In the genomic region with DNA sequence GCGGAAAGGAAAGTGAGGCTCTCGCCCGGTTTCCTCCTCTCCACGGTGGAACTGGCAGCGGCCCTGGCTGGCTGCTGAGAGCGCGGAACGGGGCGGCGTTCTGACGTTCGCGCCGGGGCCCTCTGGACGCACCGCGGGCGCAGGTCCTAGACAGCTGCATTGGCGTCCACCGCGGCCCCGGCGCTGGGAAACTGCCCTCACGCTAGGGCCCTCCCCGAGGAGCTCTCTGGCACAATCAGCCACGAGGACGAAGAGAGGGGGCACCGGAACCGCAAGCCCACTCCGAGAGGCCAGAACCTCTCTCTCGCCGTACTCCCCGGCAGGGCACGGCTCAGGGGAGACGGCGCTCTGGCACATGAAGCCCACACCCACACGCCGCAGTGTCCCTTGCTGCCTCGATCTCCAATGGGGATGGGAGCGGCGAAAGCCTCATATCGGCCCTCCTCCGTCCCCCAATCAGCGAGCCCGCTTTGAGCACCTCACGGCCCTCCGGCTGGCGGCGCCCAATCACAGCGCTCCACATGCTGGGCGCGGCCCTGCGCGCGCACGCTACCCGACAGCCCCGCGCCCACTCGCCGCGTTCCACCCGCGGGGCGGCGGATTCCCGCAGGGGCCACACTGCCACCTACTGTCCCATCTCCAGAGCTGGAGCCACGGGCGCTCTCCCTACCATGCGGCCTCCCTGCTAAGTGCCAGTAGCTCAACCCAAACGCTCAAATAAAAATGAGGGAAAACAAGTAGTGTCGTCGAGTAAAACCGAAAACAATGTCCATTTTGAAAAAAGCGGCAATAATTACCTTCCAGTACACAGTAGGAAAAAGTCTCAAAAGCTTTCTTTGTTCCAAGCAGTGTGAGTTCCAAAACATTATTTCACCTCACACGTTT, we compare ENCODE assay signal across 1 cellular context.
A peak's percentile ranks its signal among the peaks of the same experiment; 100 is the strongest.
TF ChIP-seq lines count a peak whose summit lies in the region.

No MANE protein-coding gene starts in this region.

TF ChIP-seq in GM12878, 131 proteins besides CTCF, POLR2A, EP300 and RAD21 (continued from another document):
- TF ChIP-seq CHD1 (IDR thresholded peaks at IDR 0.05; ENCODE audit: low read depth, low read length) (0 out of 2 replicates have a peak, but pooled peaks have one; percentile 63), BHLHE40 (IDR thresholded peaks at IDR 0.05; ENCODE audit: borderline replicate concordance in 1 of 2, low read depth in 2 of 2, low read length in 1 of 2) (peak; percentile 64 to 85; a peak in 3 of 4 replicates), BCL11A (IDR thresholded peaks at IDR 0.05; ENCODE audit: low read depth, low read length) (no peak), ZNF217 (IDR thresholded peaks at IDR 0.05) (no peak), POLR2AphosphoS2 (IDR thresholded peaks at IDR 0.05; ENCODE audit: low read depth, low read length) (peak; percentile 94), ZNF207 (IDR thresholded peaks at IDR 0.05; ENCODE audit: borderline replicate concordance) (peak; percentile 46; the same call in 1 of the 2 replicates), KAT2A (conservative IDR thresholded peaks at IDR 0.05; ENCODE audit: control insufficient read depth, low read depth, low read length) (no peak), PML (IDR thresholded peaks at IDR 0.05; ENCODE audit: low read length) (peak; percentile 87; the same call in 1 of the 2 replicates), MEF2A (IDR thresholded peaks at IDR 0.05; ENCODE audit: insufficient read depth, low read depth, low read length) (no peak), EED (IDR thresholded peaks at IDR 0.05; ENCODE audit: low read depth) (peak; percentile 34), CREB1 (IDR thresholded peaks at IDR 0.05; ENCODE audit: low read depth) (peak; percentile 74), IKZF1 (conservative IDR thresholded peaks at IDR 0.05) (peak; percentile 85), FOXK2 (IDR thresholded peaks at IDR 0.05) (no peak), NFXL1 (IDR thresholded peaks at IDR 0.05; ENCODE audit: borderline replicate concordance) (no peak), SRF (IDR thresholded peaks at IDR 0.05; ENCODE audit: low read depth in 2 of 2, low read length in 2 of 2) (no peak), SMC3 (IDR thresholded peaks at IDR 0.05; ENCODE audit: borderline replicate concordance, low read length) (peak; percentile 61), LARP7 (IDR thresholded peaks at IDR 0.05) (peak; percentile 87), STAT1 (conservative IDR thresholded peaks at IDR 0.05) (peak; percentile 42; the same call in 1 of the 2 replicates), FOS (IDR thresholded peaks at IDR 0.05; ENCODE audit: borderline replicate concordance, extremely low read depth, insufficient read length) (no peak), POLR2AphosphoS5 (IDR thresholded peaks at IDR 0.05; ENCODE audit: low read length) (peak; percentile 97), CBFB (IDR thresholded peaks at IDR 0.05; ENCODE audit: low read depth) (peak; percentile 86), TCF7 (IDR thresholded peaks at IDR 0.05; ENCODE audit: borderline replicate concordance) (no peak), PAX8 (IDR thresholded peaks at IDR 0.05) (no peak), BACH1 (IDR thresholded peaks at IDR 0.05; ENCODE audit: borderline replicate concordance) (peak; percentile 82), SMAD5 (IDR thresholded peaks at IDR 0.05; ENCODE audit: low read depth) (peak; percentile 97)
- TF ChIP-seq, protein P1, sequence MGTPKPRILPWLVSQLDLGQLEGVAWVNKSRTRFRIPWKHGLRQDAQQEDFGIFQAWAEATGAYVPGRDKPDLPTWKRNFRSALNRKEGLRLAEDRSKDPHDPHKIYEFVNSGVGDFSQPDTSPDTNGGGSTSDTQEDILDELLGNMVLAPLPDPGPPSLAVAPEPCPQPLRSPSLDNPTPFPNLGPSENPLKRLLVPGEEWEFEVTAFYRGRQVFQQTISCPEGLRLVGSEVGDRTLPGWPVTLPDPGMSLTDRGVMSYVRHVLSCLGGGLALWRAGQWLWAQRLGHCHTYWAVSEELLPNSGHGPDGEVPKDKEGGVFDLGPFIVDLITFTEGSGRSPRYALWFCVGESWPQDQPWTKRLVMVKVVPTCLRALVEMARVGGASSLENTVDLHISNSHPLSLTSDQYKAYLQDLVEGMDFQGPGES (IDR thresholded peaks at IDR 0.05), result peak; percentile 73
- TF ChIP-seq, protein P2, sequence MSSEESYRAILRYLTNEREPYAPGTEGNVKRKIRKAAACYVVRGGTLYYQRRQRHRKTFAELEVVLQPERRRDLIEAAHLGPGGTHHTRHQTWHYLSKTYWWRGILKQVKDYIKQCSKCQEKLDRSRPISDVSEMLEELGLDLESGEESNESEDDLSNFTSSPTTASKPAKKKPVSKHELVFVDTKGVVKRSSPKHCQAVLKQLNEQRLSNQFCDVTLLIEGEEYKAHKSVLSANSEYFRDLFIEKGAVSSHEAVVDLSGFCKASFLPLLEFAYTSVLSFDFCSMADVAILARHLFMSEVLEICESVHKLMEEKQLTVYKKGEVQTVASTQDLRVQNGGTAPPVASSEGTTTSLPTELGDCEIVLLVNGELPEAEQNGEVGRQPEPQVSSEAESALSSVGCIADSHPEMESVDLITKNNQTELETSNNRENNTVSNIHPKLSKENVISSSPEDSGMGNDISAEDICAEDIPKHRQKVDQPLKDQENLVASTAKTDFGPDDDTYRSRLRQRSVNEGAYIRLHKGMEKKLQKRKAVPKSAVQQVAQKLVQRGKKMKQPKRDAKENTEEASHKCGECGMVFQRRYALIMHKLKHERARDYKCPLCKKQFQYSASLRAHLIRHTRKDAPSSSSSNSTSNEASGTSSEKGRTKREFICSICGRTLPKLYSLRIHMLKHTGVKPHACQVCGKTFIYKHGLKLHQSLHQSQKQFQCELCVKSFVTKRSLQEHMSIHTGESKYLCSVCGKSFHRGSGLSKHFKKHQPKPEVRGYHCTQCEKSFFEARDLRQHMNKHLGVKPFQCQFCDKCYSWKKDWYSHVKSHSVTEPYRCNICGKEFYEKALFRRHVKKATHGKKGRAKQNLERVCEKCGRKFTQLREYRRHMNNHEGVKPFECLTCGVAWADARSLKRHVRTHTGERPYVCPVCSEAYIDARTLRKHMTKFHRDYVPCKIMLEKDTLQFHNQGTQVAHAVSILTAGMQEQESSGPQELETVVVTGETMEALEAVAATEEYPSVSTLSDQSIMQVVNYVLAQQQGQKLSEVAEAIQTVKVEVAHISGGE (CRISPR knock-in tag; IDR thresholded peaks at IDR 0.05), result no peak
- TF ChIP-seq, protein P3, sequence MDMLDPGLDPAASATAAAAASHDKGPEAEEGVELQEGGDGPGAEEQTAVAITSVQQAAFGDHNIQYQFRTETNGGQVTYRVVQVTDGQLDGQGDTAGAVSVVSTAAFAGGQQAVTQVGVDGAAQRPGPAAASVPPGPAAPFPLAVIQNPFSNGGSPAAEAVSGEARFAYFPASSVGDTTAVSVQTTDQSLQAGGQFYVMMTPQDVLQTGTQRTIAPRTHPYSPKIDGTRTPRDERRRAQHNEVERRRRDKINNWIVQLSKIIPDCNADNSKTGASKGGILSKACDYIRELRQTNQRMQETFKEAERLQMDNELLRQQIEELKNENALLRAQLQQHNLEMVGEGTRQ (IDR thresholded peaks at IDR 0.05; ENCODE audit: borderline replicate concordance, low read depth, low read length), result no peak
- TF ChIP-seq, protein P4, sequence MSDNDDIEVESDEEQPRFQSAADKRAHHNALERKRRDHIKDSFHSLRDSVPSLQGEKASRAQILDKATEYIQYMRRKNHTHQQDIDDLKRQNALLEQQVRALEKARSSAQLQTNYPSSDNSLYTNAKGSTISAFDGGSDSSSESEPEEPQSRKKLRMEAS (IDR thresholded peaks at IDR 0.05; ENCODE audit: low read depth, low read length), result peak; percentile 76
- TF ChIP-seq, protein P5, sequence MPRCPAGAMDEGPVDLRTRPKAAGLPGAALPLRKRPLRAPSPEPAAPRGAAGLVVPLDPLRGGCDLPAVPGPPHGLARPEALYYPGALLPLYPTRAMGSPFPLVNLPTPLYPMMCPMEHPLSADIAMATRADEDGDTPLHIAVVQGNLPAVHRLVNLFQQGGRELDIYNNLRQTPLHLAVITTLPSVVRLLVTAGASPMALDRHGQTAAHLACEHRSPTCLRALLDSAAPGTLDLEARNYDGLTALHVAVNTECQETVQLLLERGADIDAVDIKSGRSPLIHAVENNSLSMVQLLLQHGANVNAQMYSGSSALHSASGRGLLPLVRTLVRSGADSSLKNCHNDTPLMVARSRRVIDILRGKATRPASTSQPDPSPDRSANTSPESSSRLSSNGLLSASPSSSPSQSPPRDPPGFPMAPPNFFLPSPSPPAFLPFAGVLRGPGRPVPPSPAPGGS (IDR thresholded peaks at IDR 0.05; ENCODE audit: borderline replicate concordance, insufficient read depth, low read depth, low read length, poor library complexity, severe bottlenecking), result peak; percentile 54
